Comparison of ENCODE assay signal across 1 cellular context in the genomic region with DNA sequence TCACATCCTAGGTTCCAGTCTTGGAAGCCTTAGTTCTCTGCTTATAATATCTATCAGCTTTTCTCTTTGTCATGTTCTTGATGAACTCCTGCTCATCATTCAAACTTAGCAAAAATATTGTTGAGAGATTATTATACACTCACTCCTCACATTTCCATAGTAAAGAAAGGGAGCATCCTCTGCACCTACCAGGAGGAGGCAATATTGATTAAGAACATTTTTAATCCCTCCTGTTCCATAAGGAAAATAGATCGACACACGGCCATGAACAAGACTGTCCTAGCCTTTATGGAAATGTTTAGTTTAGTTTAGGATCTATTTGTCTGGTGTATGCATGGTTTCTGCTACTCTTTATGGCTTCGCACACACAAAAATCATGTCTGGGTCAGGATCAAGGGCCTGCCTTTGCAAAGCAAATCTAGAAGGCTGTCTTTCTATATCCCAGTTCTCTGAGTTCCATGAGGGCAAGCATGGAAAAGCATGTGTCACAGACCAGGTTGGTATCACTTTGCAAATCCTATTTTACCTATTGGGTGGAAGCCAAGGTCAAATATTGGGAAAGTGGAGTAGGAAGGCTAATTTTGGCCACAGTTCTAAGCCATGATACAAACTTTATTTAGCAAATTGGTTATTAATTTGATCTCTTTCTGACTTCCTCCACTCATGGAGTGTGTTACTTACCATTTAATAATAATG.
TF ChIP-seq lines count a peak whose summit lies in the region.

No MANE protein-coding gene starts in this region.

TF ChIP-seq in SK-N-SH treated with all-trans-retinoic acid at 6 μM for 48 hours, 23 proteins besides CTCF, POLR2A, EP300 and RAD21 (continued from another document):
- TF ChIP-seq, protein P1, sequence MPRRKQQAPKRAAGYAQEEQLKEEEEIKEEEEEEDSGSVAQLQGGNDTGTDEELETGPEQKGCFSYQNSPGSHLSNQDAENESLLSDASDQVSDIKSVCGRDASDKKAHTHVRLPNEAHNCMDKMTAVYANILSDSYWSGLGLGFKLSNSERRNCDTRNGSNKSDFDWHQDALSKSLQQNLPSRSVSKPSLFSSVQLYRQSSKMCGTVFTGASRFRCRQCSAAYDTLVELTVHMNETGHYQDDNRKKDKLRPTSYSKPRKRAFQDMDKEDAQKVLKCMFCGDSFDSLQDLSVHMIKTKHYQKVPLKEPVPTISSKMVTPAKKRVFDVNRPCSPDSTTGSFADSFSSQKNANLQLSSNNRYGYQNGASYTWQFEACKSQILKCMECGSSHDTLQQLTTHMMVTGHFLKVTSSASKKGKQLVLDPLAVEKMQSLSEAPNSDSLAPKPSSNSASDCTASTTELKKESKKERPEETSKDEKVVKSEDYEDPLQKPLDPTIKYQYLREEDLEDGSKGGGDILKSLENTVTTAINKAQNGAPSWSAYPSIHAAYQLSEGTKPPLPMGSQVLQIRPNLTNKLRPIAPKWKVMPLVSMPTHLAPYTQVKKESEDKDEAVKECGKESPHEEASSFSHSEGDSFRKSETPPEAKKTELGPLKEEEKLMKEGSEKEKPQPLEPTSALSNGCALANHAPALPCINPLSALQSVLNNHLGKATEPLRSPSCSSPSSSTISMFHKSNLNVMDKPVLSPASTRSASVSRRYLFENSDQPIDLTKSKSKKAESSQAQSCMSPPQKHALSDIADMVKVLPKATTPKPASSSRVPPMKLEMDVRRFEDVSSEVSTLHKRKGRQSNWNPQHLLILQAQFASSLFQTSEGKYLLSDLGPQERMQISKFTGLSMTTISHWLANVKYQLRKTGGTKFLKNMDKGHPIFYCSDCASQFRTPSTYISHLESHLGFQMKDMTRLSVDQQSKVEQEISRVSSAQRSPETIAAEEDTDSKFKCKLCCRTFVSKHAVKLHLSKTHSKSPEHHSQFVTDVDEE (CRISPR knock-in tag; IDR thresholded peaks at IDR 0.05), result no peak
- no peak for TF ChIP-seq TOX (CRISPR knock-in tag; IDR thresholded peaks at IDR 0.05; ENCODE audit: borderline replicate concordance)
- TF ChIP-seq CSDC2 (CRISPR knock-in tag; IDR thresholded peaks at IDR 0.05), result no peak
- TF ChIP-seq ZFP3 (CRISPR knock-in tag; IDR thresholded peaks at IDR 0.05), result no peak
- TF ChIP-seq, protein P2, sequence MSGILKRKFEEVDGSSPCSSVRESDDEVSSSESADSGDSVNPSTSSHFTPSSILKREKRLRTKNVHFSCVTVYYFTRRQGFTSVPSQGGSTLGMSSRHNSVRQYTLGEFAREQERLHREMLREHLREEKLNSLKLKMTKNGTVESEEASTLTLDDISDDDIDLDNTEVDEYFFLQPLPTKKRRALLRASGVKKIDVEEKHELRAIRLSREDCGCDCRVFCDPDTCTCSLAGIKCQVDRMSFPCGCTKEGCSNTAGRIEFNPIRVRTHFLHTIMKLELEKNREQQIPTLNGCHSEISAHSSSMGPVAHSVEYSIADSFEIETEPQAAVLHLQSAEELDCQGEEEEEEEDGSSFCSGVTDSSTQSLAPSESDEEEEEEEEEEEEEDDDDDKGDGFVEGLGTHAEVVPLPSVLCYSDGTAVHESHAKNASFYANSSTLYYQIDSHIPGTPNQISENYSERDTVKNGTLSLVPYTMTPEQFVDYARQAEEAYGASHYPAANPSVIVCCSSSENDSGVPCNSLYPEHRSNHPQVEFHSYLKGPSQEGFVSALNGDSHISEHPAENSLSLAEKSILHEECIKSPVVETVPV (CRISPR knock-in tag; IDR thresholded peaks at IDR 0.05), result no peak
- TF ChIP-seq ISL1 (CRISPR knock-in tag; IDR thresholded peaks at IDR 0.05), result no peak
- TF ChIP-seq, protein P3, sequence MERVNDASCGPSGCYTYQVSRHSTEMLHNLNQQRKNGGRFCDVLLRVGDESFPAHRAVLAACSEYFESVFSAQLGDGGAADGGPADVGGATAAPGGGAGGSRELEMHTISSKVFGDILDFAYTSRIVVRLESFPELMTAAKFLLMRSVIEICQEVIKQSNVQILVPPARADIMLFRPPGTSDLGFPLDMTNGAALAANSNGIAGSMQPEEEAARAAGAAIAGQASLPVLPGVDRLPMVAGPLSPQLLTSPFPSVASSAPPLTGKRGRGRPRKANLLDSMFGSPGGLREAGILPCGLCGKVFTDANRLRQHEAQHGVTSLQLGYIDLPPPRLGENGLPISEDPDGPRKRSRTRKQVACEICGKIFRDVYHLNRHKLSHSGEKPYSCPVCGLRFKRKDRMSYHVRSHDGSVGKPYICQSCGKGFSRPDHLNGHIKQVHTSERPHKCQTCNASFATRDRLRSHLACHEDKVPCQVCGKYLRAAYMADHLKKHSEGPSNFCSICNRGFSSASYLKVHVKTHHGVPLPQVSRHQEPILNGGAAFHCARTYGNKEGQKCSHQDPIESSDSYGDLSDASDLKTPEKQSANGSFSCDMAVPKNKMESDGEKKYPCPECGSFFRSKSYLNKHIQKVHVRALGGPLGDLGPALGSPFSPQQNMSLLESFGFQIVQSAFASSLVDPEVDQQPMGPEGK (CRISPR knock-in tag; IDR thresholded peaks at IDR 0.05; ENCODE audit: borderline replicate concordance), result no peak
- TF ChIP-seq, protein P4, sequence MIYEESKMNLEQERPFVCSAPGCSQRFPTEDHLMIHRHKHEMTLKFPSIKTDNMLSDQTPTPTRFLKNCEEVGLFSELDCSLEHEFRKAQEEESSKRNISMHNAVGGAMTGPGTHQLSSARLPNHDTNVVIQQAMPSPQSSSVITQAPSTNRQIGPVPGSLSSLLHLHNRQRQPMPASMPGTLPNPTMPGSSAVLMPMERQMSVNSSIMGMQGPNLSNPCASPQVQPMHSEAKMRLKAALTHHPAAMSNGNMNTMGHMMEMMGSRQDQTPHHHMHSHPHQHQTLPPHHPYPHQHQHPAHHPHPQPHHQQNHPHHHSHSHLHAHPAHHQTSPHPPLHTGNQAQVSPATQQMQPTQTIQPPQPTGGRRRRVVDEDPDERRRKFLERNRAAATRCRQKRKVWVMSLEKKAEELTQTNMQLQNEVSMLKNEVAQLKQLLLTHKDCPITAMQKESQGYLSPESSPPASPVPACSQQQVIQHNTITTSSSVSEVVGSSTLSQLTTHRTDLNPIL (CRISPR knock-in tag; IDR thresholded peaks at IDR 0.05; ENCODE audit: low read depth), result no peak
- TF ChIP-seq ZC3H10 (CRISPR knock-in tag; IDR thresholded peaks at IDR 0.05), result no peak
- no peak for TF ChIP-seq ZNF8 (CRISPR knock-in tag; IDR thresholded peaks at IDR 0.05)
- no peak for TF ChIP-seq ZFP30 (CRISPR knock-in tag; IDR thresholded peaks at IDR 0.05)
- no peak for TF ChIP-seq RARB (CRISPR knock-in tag; IDR thresholded peaks at IDR 0.05)
- TF ChIP-seq ZNF565 (CRISPR knock-in tag; conservative IDR thresholded peaks at IDR 0.05; ENCODE audit: low read depth), result no peak
- TF ChIP-seq, protein P5, sequence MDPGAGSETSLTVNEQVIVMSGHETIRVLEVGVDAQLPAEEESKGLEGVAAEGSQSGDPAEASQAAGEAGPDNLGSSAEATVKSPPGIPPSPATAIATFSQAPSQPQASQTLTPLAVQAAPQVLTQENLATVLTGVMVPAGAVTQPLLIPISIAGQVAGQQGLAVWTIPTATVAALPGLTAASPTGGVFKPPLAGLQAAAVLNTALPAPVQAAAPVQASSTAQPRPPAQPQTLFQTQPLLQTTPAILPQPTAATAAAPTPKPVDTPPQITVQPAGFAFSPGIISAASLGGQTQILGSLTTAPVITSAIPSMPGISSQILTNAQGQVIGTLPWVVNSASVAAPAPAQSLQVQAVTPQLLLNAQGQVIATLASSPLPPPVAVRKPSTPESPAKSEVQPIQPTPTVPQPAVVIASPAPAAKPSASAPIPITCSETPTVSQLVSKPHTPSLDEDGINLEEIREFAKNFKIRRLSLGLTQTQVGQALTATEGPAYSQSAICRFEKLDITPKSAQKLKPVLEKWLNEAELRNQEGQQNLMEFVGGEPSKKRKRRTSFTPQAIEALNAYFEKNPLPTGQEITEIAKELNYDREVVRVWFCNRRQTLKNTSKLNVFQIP (CRISPR knock-in tag; IDR thresholded peaks at IDR 0.05; ENCODE audit: borderline replicate concordance, low read depth), result no peak
- TF ChIP-seq PPARA (CRISPR knock-in tag; IDR thresholded peaks at IDR 0.05; ENCODE audit: borderline replicate concordance), result no peak
- TF ChIP-seq ARNTL (CRISPR knock-in tag; IDR thresholded peaks at IDR 0.05; ENCODE audit: borderline replicate concordance, low read depth), result no peak
